1 cellular context compared by ENCODE assay signal in genomic region chr11:66328307-66329144, GRCh38.
A peak's percentile ranks its signal among the peaks of the same experiment; 100 is the strongest.
TF ChIP-seq lines count a peak whose summit lies in the region.

No MANE protein-coding gene starts in this region.

TF ChIP-seq in K562, 482 proteins besides CTCF, POLR2A, EP300 and RAD21 (continued from another document and continues in another):
- no peak for TF ChIP-seq ZNF609 (CRISPR knock-in tag; IDR thresholded peaks at IDR 0.05; ENCODE audit: borderline replicate concordance)
- no peak for TF ChIP-seq DIDO1 (tag; IDR thresholded peaks at IDR 0.05; ENCODE audit: low read depth)
- 0 out of 2 replicates have a peak, but pooled peaks have one; percentile 6 for TF ChIP-seq MAFK (IDR thresholded peaks at IDR 0.05; ENCODE audit: low read length)
- no peak for TF ChIP-seq ELF2 (CRISPR knock-in tag; IDR thresholded peaks at IDR 0.05)
- TF ChIP-seq ATF1 (CRISPR knock-in tag; IDR thresholded peaks at IDR 0.05), result no peak
- TF ChIP-seq ATF1 (tag; IDR thresholded peaks at IDR 0.05), result peak; percentile 45
- no peak for TF ChIP-seq MED1 (CRISPR knock-in tag; IDR thresholded peaks at IDR 0.05; ENCODE audit: borderline replicate concordance)
- TF ChIP-seq USF1 (CRISPR knock-in tag; IDR thresholded peaks at IDR 0.05), result peak; percentile 95
- peak; percentile 91 for TF ChIP-seq BHLHE40 (IDR thresholded peaks at IDR 0.05; ENCODE audit: low read length)
- TF ChIP-seq CREBBP (IDR thresholded peaks at IDR 0.05; ENCODE audit: low read depth, low read length), result no peak
- TF ChIP-seq ASH1L (IDR thresholded peaks at IDR 0.05; ENCODE audit: borderline replicate concordance, low read depth, partially characterized antibody), result no peak
- TF ChIP-seq MYC (IDR thresholded peaks at IDR 0.05; ENCODE audit: low read depth, low read length), result peak; percentile 99
- peak; percentile 67; the same call in 1 of the 2 replicates for TF ChIP-seq MYC (CRISPR knock-in tag; IDR thresholded peaks at IDR 0.05; ENCODE audit: borderline replicate concordance, low read depth)
- peak; percentile 61; the same call in 1 of the 2 replicates for TF ChIP-seq DMBX1 (CRISPR knock-in tag; IDR thresholded peaks at IDR 0.05; ENCODE audit: borderline replicate concordance)
- no peak for TF ChIP-seq CREB1 (IDR thresholded peaks at IDR 0.05)
- peak; percentile 55 for TF ChIP-seq CREB1 (CRISPR knock-in tag; IDR thresholded peaks at IDR 0.05)
- TF ChIP-seq XRCC5 (IDR thresholded peaks at IDR 0.05; ENCODE audit: low read depth, low read length), result peak; percentile 91
- TF ChIP-seq NR2C2 (CRISPR knock-in tag; IDR thresholded peaks at IDR 0.05), result peak; percentile 64; the same call in 1 of the 2 replicates
- no peak for TF ChIP-seq NR2C2 (tag; IDR thresholded peaks at IDR 0.05)
- TF ChIP-seq SAFB2 (IDR thresholded peaks at IDR 0.05; ENCODE audit: borderline replicate concordance, low read depth, low read length, severe bottlenecking), result no peak
- TF ChIP-seq USF2 (CRISPR knock-in tag; IDR thresholded peaks at IDR 0.05), result peak; percentile 85
- peak; percentile 42; the same call in 1 of the 2 replicates for TF ChIP-seq ZFX (CRISPR knock-in tag; IDR thresholded peaks at IDR 0.05)
- peak; percentile 89 for TF ChIP-seq ZNF263 (CRISPR knock-in tag; IDR thresholded peaks at IDR 0.05; ENCODE audit: borderline replicate concordance)
- peak; percentile 86 for TF ChIP-seq DEAF1 (CRISPR knock-in tag; IDR thresholded peaks at IDR 0.05)
- TF ChIP-seq GATAD2A (IDR thresholded peaks at IDR 0.05), result peak; percentile 83; the same call in 1 of the 2 replicates
- TF ChIP-seq MNT (conservative IDR thresholded peaks at IDR 0.05), result peak; percentile 95 to 96
- TF ChIP-seq ELF1 (tag; IDR thresholded peaks at IDR 0.05), result peak; percentile 52
- peak; percentile 45; the same call in 1 of the 2 replicates for TF ChIP-seq PHF21A (IDR thresholded peaks at IDR 0.05; ENCODE audit: borderline replicate concordance, low read depth)
- peak in 1 of 2 experiments; percentile 49; a peak in 1 of 4 replicates for TF ChIP-seq MLLT1 (IDR thresholded peaks at IDR 0.05)
- peak; percentile 34 for TF ChIP-seq NEUROD1 (IDR thresholded peaks at IDR 0.05; ENCODE audit: borderline replicate concordance, low read depth, low read length, partially characterized antibody)
- peak; percentile 94 for TF ChIP-seq ZBTB7A (IDR thresholded peaks at IDR 0.05; ENCODE audit: borderline replicate concordance, control insufficient read depth, low read depth, low read length)
- peak; percentile 97 for TF ChIP-seq L3MBTL2 (IDR thresholded peaks at IDR 0.05)
- no peak for TF ChIP-seq IRF9 (tag; IDR thresholded peaks at IDR 0.05)
- TF ChIP-seq SMC3 (conservative IDR thresholded peaks at IDR 0.05; ENCODE audit: insufficient read depth, low read depth, low read length), result peak; percentile 93
- peak; percentile 94 for TF ChIP-seq ZNF592 (IDR thresholded peaks at IDR 0.05)
- TF ChIP-seq GABPA (tag; conservative IDR thresholded peaks at IDR 0.05; ENCODE audit: low read depth), result 0 out of 2 replicates have a peak, but pooled peaks have one; percentile 27
- TF ChIP-seq ATF7 (IDR thresholded peaks at IDR 0.05), result peak; percentile 57; the same call in 1 of the 2 replicates
- TF ChIP-seq TEAD1 (CRISPR knock-in tag; IDR thresholded peaks at IDR 0.05), result peak; percentile 97 to 100
- TF ChIP-seq NR0B1 (IDR thresholded peaks at IDR 0.05; ENCODE audit: partially characterized antibody), result no peak
- TF ChIP-seq ZNF384 (IDR thresholded peaks at IDR 0.05; ENCODE audit: low read depth, low read length), result peak; percentile 21; the same call in 1 of the 2 replicates
- 0 out of 2 replicates have a peak, but pooled peaks have one; percentile 46 for TF ChIP-seq CC2D1A (IDR thresholded peaks at IDR 0.05)
- TF ChIP-seq TEAD4 (IDR thresholded peaks at IDR 0.05; ENCODE audit: low read length), result peak; percentile 76
- TF ChIP-seq TEAD4 (CRISPR knock-in tag; IDR thresholded peaks at IDR 0.05; ENCODE audit: borderline replicate concordance), result peak; percentile 94
- 0 out of 2 replicates have a peak, but pooled peaks have one; percentile 5 for TF ChIP-seq FOSL1 (tag; conservative IDR thresholded peaks at IDR 0.05)
